8 cellular contexts compared by ENCODE assay signal in genomic region chr6:6749791-6750434, GRCh38.
A peak's percentile ranks its signal among the peaks of the same experiment; 100 is the strongest.
DNase-seq lines count a peak whose midpoint lies in the region; ATAC-seq and TF ChIP-seq lines count a peak whose summit lies in the region.

No MANE protein-coding gene starts in this region.

- H3K27ac Mint-ChIP-seq in activated T-cell treated with anti-CD3 and anti-CD28 coated beads, Interleukin-2, amount 50 U/mL, for 24 hours: no peak overlapping the region
- no peak overlapping the region for H3K27ac Mint-ChIP-seq in osteocyte (ENCODE audit: unreplicated experiment)

- H3K4me1 Mint-ChIP-seq in activated T-cell treated with anti-CD3 and anti-CD28 coated beads, Interleukin-2, amount 50 U/mL, for 24 hours (ENCODE audit: low read depth): peaks cover 23% of the 10 kb centered on the region
- peaks cover 4% of the 10 kb centered on the region for H3K4me1 Mint-ChIP-seq in osteocyte (ENCODE audit: unreplicated experiment)

- H3K4me3 Mint-ChIP-seq in activated T-cell treated with anti-CD3 and anti-CD28 coated beads, Interleukin-2, amount 50 U/mL, for 24 hours: no peak overlapping the region
- peak overlapping the region; percentile 44 for H3K4me3 Mint-ChIP-seq in osteocyte (ENCODE audit: unreplicated experiment)

- DNase-seq in CD1c-positive myeloid dendritic cell (ENCODE audit: extremely low spot score) (peak; percentile 90), MV-4-11 (lab: John Stamatoyannopoulos, UW) (peak; percentile 83), globus pallidus (ENCODE audit: low spot score) (peak; percentile 24), osteocyte (ENCODE audit: extremely low spot score, unreplicated experiment) (no peak), NCI-H128 (lab: John Stamatoyannopoulos, UW; ENCODE audit: unreplicated experiment) (no peak), NCI-H1694 treated with DMSO at 0.1 percent for 48 hours (lab: John Stamatoyannopoulos, UW) (no peak)
- DNase-seq in activated T-cell treated with anti-CD3 and anti-CD28 coated beads, Interleukin-2, amount 50 U/mL, for 24 hours: peak; percentile 46

- no peaks in the 10 kb centered on the region for H3K36me3 Mint-ChIP-seq in activated T-cell treated with anti-CD3 and anti-CD28 coated beads, Interleukin-2, amount 50 U/mL, for 24 hours (ENCODE audit: low read depth)
- no peaks in the 10 kb centered on the region for H3K36me3 Mint-ChIP-seq in osteocyte (ENCODE audit: unreplicated experiment)

- no peak for TF ChIP-seq CTCF in osteocyte (IDR thresholded peaks at IDR 0.05)

- ATAC-seq in GM19463 (IDR thresholded peaks at IDR 0.05; ENCODE audit: unreplicated experiment): no peak

- H3K9me3 Mint-ChIP-seq in activated T-cell treated with anti-CD3 and anti-CD28 coated beads, Interleukin-2, amount 50 U/mL, for 24 hours: no peaks in the 10 kb centered on the region
- no peaks in the 10 kb centered on the region for H3K9me3 Mint-ChIP-seq in osteocyte (ENCODE audit: unreplicated experiment)

- no peaks in the 10 kb centered on the region for H3K27me3 Mint-ChIP-seq in activated T-cell treated with anti-CD3 and anti-CD28 coated beads, Interleukin-2, amount 50 U/mL, for 24 hours
- no peaks in the 10 kb centered on the region for H3K27me3 Mint-ChIP-seq in osteocyte (ENCODE audit: unreplicated experiment)

Comparison
In these comparisons a context has a peak if more than half of its experiments do, and no peak if none do; other contexts are left out.
1. DNase-seq: peak in CD1c-positive myeloid dendritic cell (single experiment), MV-4-11 (single experiment), activated T-cell treated with anti-CD3 and anti-CD28 coated beads, Interleukin-2, amount 50 U/mL, for 24 hours (single experiment) and globus pallidus (single experiment); none in osteocyte (single experiment), NCI-H128 (single experiment) and NCI-H1694 treated with DMSO at 0.1 percent for 48 hours (single experiment).